1 cellular context compared by ENCODE assay signal in the genomic region with DNA sequence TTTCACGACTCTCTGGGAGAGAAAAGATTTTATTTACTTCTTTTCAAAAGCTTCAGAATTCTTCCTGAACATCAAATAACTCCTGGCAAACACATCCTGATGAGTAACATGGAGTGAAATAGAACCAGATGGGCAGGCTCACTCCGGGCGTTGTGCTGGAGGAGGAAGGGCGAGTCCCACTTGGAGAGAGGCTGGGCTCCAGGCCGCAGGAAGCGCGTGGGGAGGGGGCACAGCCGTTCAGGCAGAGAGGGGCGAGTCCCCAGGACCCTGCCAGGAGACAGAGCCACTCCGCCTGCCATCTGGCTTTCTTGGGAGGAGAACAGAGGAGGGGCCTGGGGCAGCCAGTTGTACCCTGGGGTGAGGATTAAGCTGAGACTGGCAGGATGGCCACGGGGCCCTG.
TF ChIP-seq lines count a peak whose summit lies in the region.

No MANE protein-coding gene starts in this region.

TF ChIP-seq in IMR-90, 13 proteins besides CTCF, POLR2A, EP300 and RAD21:
- TF ChIP-seq MAZ (IDR thresholded peaks at IDR 0.05; ENCODE audit: borderline replicate concordance, low read depth, low read length) = 0 out of 2 replicates have a peak, but pooled peaks have one; percentile 21
- no peak for TF ChIP-seq MAFK (IDR thresholded peaks at IDR 0.05; ENCODE audit: low read depth, low read length)
